Comparison of ENCODE assay signal across 15 cellular contexts in the genomic region with DNA sequence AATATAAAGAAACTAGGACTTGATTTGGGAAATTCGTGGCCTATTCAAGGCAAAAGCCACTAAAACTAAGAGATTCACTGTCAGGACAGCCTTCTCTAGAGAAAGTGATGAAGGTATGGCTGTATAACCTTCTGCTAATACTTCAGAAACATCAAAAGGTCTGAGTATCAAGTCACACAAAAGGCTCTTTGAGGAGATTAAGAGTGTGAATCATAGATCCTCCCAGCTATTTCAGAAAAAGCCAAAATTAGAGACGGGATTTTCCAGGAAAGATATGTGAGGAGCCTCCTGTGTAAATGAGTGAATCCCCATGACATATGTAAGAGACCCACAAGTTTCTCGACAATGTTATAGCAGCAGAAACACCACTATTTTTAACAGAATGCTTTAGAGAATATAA.
"Had no signal": no experiment of that assay in that cellular context is flagged by ENCODE, and none has a peak within 500 bp of the region (broad histone marks: within the 10 kb centered on the region; RNA-seq: fewer than 3 reads in every experiment).

No MANE protein-coding gene starts in this region.

- ATAC-seq: activated CD8-positive, alpha-beta T cell treated with anti-CD3 and anti-CD28 coated beads, Interleukin-2, amount 10 ng/mL, durations not matched to agents 7 days and 5 days; gastroesophageal sphincter; heart left ventricle; left ventricle myocardium superior had no signal

- H3K4me3 Mint-ChIP-seq: activated B cell treated with CpG ODN at 0.5 μM for 24 hours; activated CD4-positive, alpha-beta T cell treated with anti-CD3 and anti-CD28 coated beads, Interleukin-2, amount 10 ng/mL, durations not matched to agents 7 days and 5 days; activated CD8-positive, alpha-beta T cell treated with anti-CD3 and anti-CD28 coated beads, Interleukin-2, amount 10 ng/mL, durations not matched to agents 7 days and 5 days; memory B cell; neural crest cell had no signal

- H3K27me3 Mint-ChIP-seq: activated B cell treated with CpG ODN at 0.5 μM for 24 hours; activated CD4-positive, alpha-beta T cell treated with anti-CD3 and anti-CD28 coated beads, Interleukin-2, amount 10 ng/mL, durations not matched to agents 7 days and 5 days; memory B cell had no signal

- H3K27ac Mint-ChIP-seq: activated B cell treated with CpG ODN at 0.5 μM for 24 hours; activated CD4-positive, alpha-beta T cell treated with anti-CD3 and anti-CD28 coated beads, Interleukin-2, amount 10 ng/mL, durations not matched to agents 7 days and 5 days; activated CD8-positive, alpha-beta T cell treated with anti-CD3 and anti-CD28 coated beads, Interleukin-2, amount 10 ng/mL, durations not matched to agents 7 days and 5 days; memory B cell had no signal

- DNase-seq: activated B cell treated with CpG ODN at 0.5 μM for 24 hours; activated CD4-positive, alpha-beta T cell treated with anti-CD3 and anti-CD28 coated beads, Interleukin-2, amount 10 ng/mL, durations not matched to agents 7 days and 5 days; activated CD8-positive, alpha-beta T cell treated with anti-CD3 and anti-CD28 coated beads, Interleukin-2, amount 10 ng/mL, durations not matched to agents 7 days and 5 days; activated gamma-delta T cell treated with Interleukin-2 at 50 U/mL for 16 hours; activated T-cell treated with anti-CD3 and anti-CD28 coated beads, Interleukin-2, amount 50 U/mL, for 48 hours; aorta; heart left ventricle; left ventricle myocardium superior; stimulated activated CD4-positive, alpha-beta T cell treated with anti-CD3 and anti-CD28 coated beads, Interleukin-12 subunit alpha, Interleukin-12 subunit beta, amount 100 ng/mL, for 4 hours; stimulated activated CD4-positive, alpha-beta T cell treated with anti-CD3 and anti-CD28 coated beads, Interleukin-1b, Interleukin-23, amount 100 ng/mL, for 48 hours; stimulated activated CD8-positive, alpha-beta memory T cell treated with anti-CD3 and anti-CD28 coated beads, Interleukin-4, amount 100 ng/mL, for 48 hours; stomach had no signal

- H3K9me3 Mint-ChIP-seq: activated B cell treated with CpG ODN at 0.5 μM for 24 hours; activated CD4-positive, alpha-beta T cell treated with anti-CD3 and anti-CD28 coated beads, Interleukin-2, amount 10 ng/mL, durations not matched to agents 7 days and 5 days; memory B cell; neural crest cell had no signal

- H3K4me1 Mint-ChIP-seq: activated B cell treated with CpG ODN at 0.5 μM for 24 hours; activated CD4-positive, alpha-beta T cell treated with anti-CD3 and anti-CD28 coated beads, Interleukin-2, amount 10 ng/mL, durations not matched to agents 7 days and 5 days; memory B cell; neural crest cell had no signal
